Comparison of ENCODE assay signal across 28 cellular contexts in genomic region chr4:31417051-31417450, GRCh38.
"Had no signal": no experiment of that assay in that cellular context is flagged by ENCODE, and none has a peak within 500 bp of the region (broad histone marks: within the 10 kb centered on the region; RNA-seq: fewer than 3 reads in every experiment).

No MANE protein-coding gene starts in this region.

- H3K4me3 ChIP-seq: coronary artery, esophagus squamous epithelium, gastrocnemius medialis had no signal

- H3K4me3 Mint-ChIP-seq: activated CD4-positive, alpha-beta memory T cell treated with anti-CD3 and anti-CD28 coated beads for 36 hours; activated CD4-positive, alpha-beta T cell treated with anti-CD3 and anti-CD28 coated beads for 36 hours; activated CD4-positive, alpha-beta T cell treated with anti-CD3 and anti-CD28 coated beads, Interleukin-2, amount 10 ng/mL, durations not matched to agents 24 days and 14 days; activated CD8-positive, alpha-beta memory T cell treated with anti-CD3 and anti-CD28 coated beads, Interleukin-2, amount 10 ng/mL, durations not matched to agents 7 days and 5 days; activated CD8-positive, alpha-beta T cell treated with anti-CD3 and anti-CD28 coated beads, Interleukin-2, amount 10 ng/mL, durations not matched to agents 7 days and 5 days; activated naive CD4-positive, alpha-beta T cell treated with anti-CD3 and anti-CD28 coated beads for 36 hours; activated naive CD4-positive, alpha-beta T cell treated with anti-CD3 and anti-CD28 coated beads, Interleukin-2, amount 50 U/mL, for 24 hours; activated naive CD8-positive, alpha-beta T cell treated with anti-CD3 and anti-CD28 coated beads for 36 hours; activated naive CD8-positive, alpha-beta T cell treated with anti-CD3 and anti-CD28 coated beads, Interleukin-2, amount 50 U/mL, for 24 hours; activated T-helper 1 cell treated with anti-CD3 and anti-CD28 coated beads, Interleukin-12 subunit alpha, Interleukin-12 subunit beta, Interleukin-2, Interleukin-4 antibody, amounts not matched to agents 30 ng/mL and 10 ng/mL and 1 ng/mL, durations not matched to agents 14 hours and 24 hours and 36 hours; central memory CD8-positive, alpha-beta T cell; effector memory CD8-positive, alpha-beta T cell had no signal

- H3K9me3 Mint-ChIP-seq: activated CD4-positive, alpha-beta T cell treated with anti-CD3 and anti-CD28 coated beads, Interleukin-2, amount 10 ng/mL, durations not matched to agents 24 days and 14 days; activated naive CD4-positive, alpha-beta T cell treated with anti-CD3 and anti-CD28 coated beads for 36 hours; activated naive CD4-positive, alpha-beta T cell treated with anti-CD3 and anti-CD28 coated beads, Interleukin-2, amount 50 U/mL, for 24 hours; activated naive CD8-positive, alpha-beta T cell treated with anti-CD3 and anti-CD28 coated beads for 36 hours had no signal

- H3K4me1 Mint-ChIP-seq: activated CD4-positive, alpha-beta T cell treated with anti-CD3 and anti-CD28 coated beads for 36 hours; activated CD4-positive, alpha-beta T cell treated with anti-CD3 and anti-CD28 coated beads, Interleukin-2, amount 10 ng/mL, durations not matched to agents 24 days and 14 days; activated CD8-positive, alpha-beta memory T cell treated with anti-CD3 and anti-CD28 coated beads, Interleukin-2, amount 10 ng/mL, durations not matched to agents 7 days and 5 days; activated naive CD4-positive, alpha-beta T cell treated with anti-CD3 and anti-CD28 coated beads, Interleukin-2, amount 50 U/mL, for 24 hours; activated naive CD8-positive, alpha-beta T cell treated with anti-CD3 and anti-CD28 coated beads for 36 hours; activated naive CD8-positive, alpha-beta T cell treated with anti-CD3 and anti-CD28 coated beads, Interleukin-2, amount 50 U/mL, for 24 hours; central memory CD8-positive, alpha-beta T cell had no signal

- H3K27ac ChIP-seq: brain microvascular endothelial cell, coronary artery, epithelial cell of prostate, esophagus squamous epithelium, foreskin keratinocyte, gastrocnemius medialis had no signal

- H3K36me3 Mint-ChIP-seq: activated CD4-positive, alpha-beta memory T cell treated with anti-CD3 and anti-CD28 coated beads for 36 hours; activated CD8-positive, alpha-beta memory T cell treated with anti-CD3 and anti-CD28 coated beads, Interleukin-2, amount 10 ng/mL, durations not matched to agents 7 days and 5 days; activated naive CD4-positive, alpha-beta T cell treated with anti-CD3 and anti-CD28 coated beads, Interleukin-2, amount 50 U/mL, for 24 hours; activated naive CD8-positive, alpha-beta T cell treated with anti-CD3 and anti-CD28 coated beads for 36 hours had no signal

- H3K9me3 ChIP-seq: esophagus squamous epithelium, gastrocnemius medialis had no signal

- H3K27ac Mint-ChIP-seq: activated CD4-positive, alpha-beta memory T cell treated with anti-CD3 and anti-CD28 coated beads for 36 hours; activated CD4-positive, alpha-beta T cell treated with anti-CD3 and anti-CD28 coated beads for 36 hours; activated CD4-positive, alpha-beta T cell treated with anti-CD3 and anti-CD28 coated beads, Interleukin-2, amount 10 ng/mL, durations not matched to agents 24 days and 14 days; activated CD8-positive, alpha-beta memory T cell treated with anti-CD3 and anti-CD28 coated beads, Interleukin-2, amount 10 ng/mL, durations not matched to agents 7 days and 5 days; activated CD8-positive, alpha-beta T cell treated with anti-CD3 and anti-CD28 coated beads, Interleukin-2, amount 10 ng/mL, durations not matched to agents 7 days and 5 days; activated naive CD4-positive, alpha-beta T cell treated with anti-CD3 and anti-CD28 coated beads for 36 hours; activated naive CD4-positive, alpha-beta T cell treated with anti-CD3 and anti-CD28 coated beads, Interleukin-2, amount 50 U/mL, for 24 hours; activated naive CD8-positive, alpha-beta T cell treated with anti-CD3 and anti-CD28 coated beads for 36 hours; activated naive CD8-positive, alpha-beta T cell treated with anti-CD3 and anti-CD28 coated beads, Interleukin-2, amount 50 U/mL, for 24 hours; activated T-helper 1 cell treated with anti-CD3 and anti-CD28 coated beads, Interleukin-12 subunit alpha, Interleukin-12 subunit beta, Interleukin-2, Interleukin-4 antibody, amounts not matched to agents 30 ng/mL and 10 ng/mL and 1 ng/mL, durations not matched to agents 14 hours and 24 hours and 36 hours; activated T-helper 2 cell treated with anti-CD3 and anti-CD28 coated beads, Interferon-gamma antibody, Interleukin-2, Interleukin-4, amounts not matched to agents 10 μg/mL and 5 μg/mL and 100 μg/mL, durations not matched to agents 14 hours and 24 hours and 36 hours; effector memory CD8-positive, alpha-beta T cell had no signal

- H3K36me3 ChIP-seq: brain microvascular endothelial cell, esophagus squamous epithelium, gastrocnemius medialis had no signal

- DNase-seq: activated CD4-positive, alpha-beta memory T cell treated with anti-CD3 and anti-CD28 coated beads for 36 hours; activated CD4-positive, alpha-beta T cell treated with anti-CD3 and anti-CD28 coated beads for 36 hours; activated CD4-positive, alpha-beta T cell treated with anti-CD3 and anti-CD28 coated beads, Interleukin-2, amount 10 ng/mL, durations not matched to agents 24 days and 14 days; activated CD4-positive, CD25-positive, alpha-beta regulatory T cell; activated CD4-positive, CD25-positive, alpha-beta regulatory T cell treated with anti-CD3 and anti-CD28 coated beads, Interleukin-2, amount 50 U/mL, for 72 hours; activated CD8-positive, alpha-beta memory T cell treated with anti-CD3 and anti-CD28 coated beads, Interleukin-2, amount 10 ng/mL, durations not matched to agents 7 days and 5 days; activated CD8-positive, alpha-beta memory T cell treated with anti-CD3 and anti-CD28 coated beads, Interleukin-2, amount 50 U/mL, for 4 hours; activated CD8-positive, alpha-beta T cell treated with anti-CD3 and anti-CD28 coated beads, Interleukin-2, amount 10 ng/mL, durations not matched to agents 7 days and 5 days; activated effector memory CD4-positive, alpha-beta T cell treated with anti-CD3 and anti-CD28 coated beads, Interleukin-2, amount 50 U/mL, for 16 hours; activated naive CD4-positive, alpha-beta T cell treated with anti-CD3 and anti-CD28 coated beads for 36 hours; activated naive CD8-positive, alpha-beta T cell treated with anti-CD3 and anti-CD28 coated beads for 36 hours; activated naive CD8-positive, alpha-beta T cell treated with anti-CD3 and anti-CD28 coated beads, Interleukin-2, amount 50 U/mL, for 24 hours; activated T-cell treated with anti-CD3 and anti-CD28 coated beads, Interleukin-2, amount 50 U/mL, for 1 hour; activated T-cell treated with anti-CD3 and anti-CD28 coated beads, Interleukin-2, amount 50 U/mL, for 48 hours; brain microvascular endothelial cell; dermis blood vessel endothelial cell; effector CD4-positive, alpha-beta T cell; effector memory CD8-positive, alpha-beta T cell; esophagus squamous epithelium; foreskin keratinocyte; gastrocnemius medialis; T-helper 2 cell had no signal

- H3K4me1 ChIP-seq: esophagus squamous epithelium, foreskin keratinocyte, gastrocnemius medialis had no signal

- H3K27me3 Mint-ChIP-seq: activated CD4-positive, alpha-beta memory T cell treated with anti-CD3 and anti-CD28 coated beads for 36 hours; activated CD4-positive, alpha-beta T cell treated with anti-CD3 and anti-CD28 coated beads for 36 hours; activated CD4-positive, alpha-beta T cell treated with anti-CD3 and anti-CD28 coated beads, Interleukin-2, amount 10 ng/mL, durations not matched to agents 24 days and 14 days; activated CD8-positive, alpha-beta memory T cell treated with anti-CD3 and anti-CD28 coated beads, Interleukin-2, amount 10 ng/mL, durations not matched to agents 7 days and 5 days; activated naive CD4-positive, alpha-beta T cell treated with anti-CD3 and anti-CD28 coated beads, Interleukin-2, amount 50 U/mL, for 24 hours; activated naive CD8-positive, alpha-beta T cell treated with anti-CD3 and anti-CD28 coated beads for 36 hours; activated naive CD8-positive, alpha-beta T cell treated with anti-CD3 and anti-CD28 coated beads, Interleukin-2, amount 50 U/mL, for 24 hours; central memory CD8-positive, alpha-beta T cell; effector memory CD8-positive, alpha-beta T cell had no signal

- H3K27me3 ChIP-seq: brain microvascular endothelial cell, esophagus squamous epithelium, foreskin keratinocyte, gastrocnemius medialis had no signal
